Comparison of ENCODE assay signal across 1 cellular context in the genomic region with DNA sequence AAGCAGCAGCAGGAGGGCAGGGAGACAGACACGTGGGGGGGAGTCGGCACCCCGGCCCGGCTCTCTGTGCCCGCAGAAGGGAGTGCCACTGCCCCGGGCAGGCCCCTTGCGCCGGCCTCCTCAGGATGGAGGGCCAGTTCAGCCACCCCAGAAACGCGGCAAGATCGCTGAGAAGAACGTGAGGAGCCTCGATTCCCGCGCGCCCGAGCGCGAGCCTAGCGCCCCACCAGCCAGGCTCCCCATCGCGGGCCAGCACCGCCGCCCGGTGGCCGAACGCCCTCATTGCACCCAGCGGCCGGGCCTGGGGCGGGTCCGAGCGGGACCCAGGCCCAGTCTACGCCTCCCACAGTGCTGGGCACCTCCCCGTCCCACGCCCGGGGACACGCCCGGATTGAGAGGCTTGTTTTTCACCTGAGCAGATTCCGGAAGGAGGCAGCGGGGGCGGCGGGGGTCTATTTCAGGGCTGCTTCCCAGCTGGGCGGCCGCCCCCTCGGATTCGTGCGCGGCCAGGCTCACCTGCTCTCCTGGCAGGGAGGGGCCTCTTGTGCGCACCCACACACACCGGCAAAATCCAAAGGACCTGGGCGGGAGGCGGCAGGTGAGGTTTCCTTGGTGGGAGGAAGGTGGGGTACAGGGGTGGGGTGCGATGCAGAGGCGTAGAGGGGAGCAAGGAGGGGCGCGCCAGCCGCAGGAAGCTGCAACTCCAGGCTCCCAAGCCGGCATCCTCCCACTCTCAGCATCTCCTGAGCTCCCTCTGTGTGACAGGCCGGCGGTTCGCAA.
TF ChIP-seq lines count a peak whose summit lies in the region.

No MANE protein-coding gene starts in this region.

TF ChIP-seq in GM12878, 131 proteins besides CTCF, POLR2A, EP300 and RAD21 (continued from another document):
- TF ChIP-seq, protein P1, sequence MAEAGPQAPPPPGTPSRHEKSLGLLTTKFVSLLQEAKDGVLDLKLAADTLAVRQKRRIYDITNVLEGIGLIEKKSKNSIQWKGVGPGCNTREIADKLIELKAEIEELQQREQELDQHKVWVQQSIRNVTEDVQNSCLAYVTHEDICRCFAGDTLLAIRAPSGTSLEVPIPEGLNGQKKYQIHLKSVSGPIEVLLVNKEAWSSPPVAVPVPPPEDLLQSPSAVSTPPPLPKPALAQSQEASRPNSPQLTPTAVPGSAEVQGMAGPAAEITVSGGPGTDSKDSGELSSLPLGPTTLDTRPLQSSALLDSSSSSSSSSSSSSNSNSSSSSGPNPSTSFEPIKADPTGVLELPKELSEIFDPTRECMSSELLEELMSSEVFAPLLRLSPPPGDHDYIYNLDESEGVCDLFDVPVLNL (IDR thresholded peaks at IDR 0.05; ENCODE audit: low read depth, low read length), result no peak
- no peak for TF ChIP-seq ZNF24 (IDR thresholded peaks at IDR 0.05)
- no peak for TF ChIP-seq JUND (IDR thresholded peaks at IDR 0.05; ENCODE audit: low read depth, low read length)
- TF ChIP-seq, protein P2, sequence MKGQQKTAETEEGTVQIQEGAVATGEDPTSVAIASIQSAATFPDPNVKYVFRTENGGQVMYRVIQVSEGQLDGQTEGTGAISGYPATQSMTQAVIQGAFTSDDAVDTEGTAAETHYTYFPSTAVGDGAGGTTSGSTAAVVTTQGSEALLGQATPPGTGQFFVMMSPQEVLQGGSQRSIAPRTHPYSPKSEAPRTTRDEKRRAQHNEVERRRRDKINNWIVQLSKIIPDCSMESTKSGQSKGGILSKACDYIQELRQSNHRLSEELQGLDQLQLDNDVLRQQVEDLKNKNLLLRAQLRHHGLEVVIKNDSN (IDR thresholded peaks at IDR 0.05; ENCODE audit: borderline replicate concordance, extremely low read length, insufficient read depth, low read depth, low read length), result peak; percentile 4
- no peak for TF ChIP-seq CREM (IDR thresholded peaks at IDR 0.05; ENCODE audit: low read depth)
- TF ChIP-seq CBX5 (IDR thresholded peaks at IDR 0.05; ENCODE audit: low read depth), result no peak
- TF ChIP-seq FOXM1 (IDR thresholded peaks at IDR 0.05; ENCODE audit: low read depth, low read length), result no peak
- TF ChIP-seq CBFB (IDR thresholded peaks at IDR 0.05; ENCODE audit: low read depth), result no peak
- TF ChIP-seq, protein P3, sequence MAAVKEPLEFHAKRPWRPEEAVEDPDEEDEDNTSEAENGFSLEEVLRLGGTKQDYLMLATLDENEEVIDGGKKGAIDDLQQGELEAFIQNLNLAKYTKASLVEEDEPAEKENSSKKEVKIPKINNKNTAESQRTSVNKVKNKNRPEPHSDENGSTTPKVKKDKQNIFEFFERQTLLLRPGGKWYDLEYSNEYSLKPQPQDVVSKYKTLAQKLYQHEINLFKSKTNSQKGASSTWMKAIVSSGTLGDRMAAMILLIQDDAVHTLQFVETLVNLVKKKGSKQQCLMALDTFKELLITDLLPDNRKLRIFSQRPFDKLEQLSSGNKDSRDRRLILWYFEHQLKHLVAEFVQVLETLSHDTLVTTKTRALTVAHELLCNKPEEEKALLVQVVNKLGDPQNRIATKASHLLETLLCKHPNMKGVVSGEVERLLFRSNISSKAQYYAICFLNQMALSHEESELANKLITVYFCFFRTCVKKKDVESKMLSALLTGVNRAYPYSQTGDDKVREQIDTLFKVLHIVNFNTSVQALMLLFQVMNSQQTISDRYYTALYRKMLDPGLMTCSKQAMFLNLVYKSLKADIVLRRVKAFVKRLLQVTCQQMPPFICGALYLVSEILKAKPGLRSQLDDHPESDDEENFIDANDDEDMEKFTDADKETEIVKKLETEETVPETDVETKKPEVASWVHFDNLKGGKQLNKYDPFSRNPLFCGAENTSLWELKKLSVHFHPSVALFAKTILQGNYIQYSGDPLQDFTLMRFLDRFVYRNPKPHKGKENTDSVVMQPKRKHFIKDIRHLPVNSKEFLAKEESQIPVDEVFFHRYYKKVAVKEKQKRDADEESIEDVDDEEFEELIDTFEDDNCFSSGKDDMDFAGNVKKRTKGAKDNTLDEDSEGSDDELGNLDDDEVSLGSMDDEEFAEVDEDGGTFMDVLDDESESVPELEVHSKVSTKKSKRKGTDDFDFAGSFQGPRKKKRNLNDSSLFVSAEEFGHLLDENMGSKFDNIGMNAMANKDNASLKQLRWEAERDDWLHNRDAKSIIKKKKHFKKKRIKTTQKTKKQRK (IDR thresholded peaks at IDR 0.05; ENCODE audit: low read depth, low read length), result no peak
- no peak for TF ChIP-seq YBX1 (IDR thresholded peaks at IDR 0.05)
- TF ChIP-seq TCF3 (IDR thresholded peaks at IDR 0.05; ENCODE audit: borderline replicate concordance, insufficient read depth, low read depth, low read length), result no peak
- TF ChIP-seq IKZF2 (IDR thresholded peaks at IDR 0.05), result no peak
- TF ChIP-seq MTA2 (IDR thresholded peaks at IDR 0.05; ENCODE audit: low read depth), result no peak
- TF ChIP-seq SIX5 (IDR thresholded peaks at IDR 0.05; ENCODE audit: low read depth, low read length, severe bottlenecking), result no peak
- peak in 1 of 2 experiments; percentile 59; a peak in 1 of 4 replicates for TF ChIP-seq BHLHE40 (IDR thresholded peaks at IDR 0.05; ENCODE audit: borderline replicate concordance in 1 of 2, low read depth in 2 of 2, low read length in 1 of 2)
- TF ChIP-seq RB1 (IDR thresholded peaks at IDR 0.05; ENCODE audit: borderline replicate concordance), result peak; percentile 79; the same call in 1 of the 2 replicates
- TF ChIP-seq, protein P4, sequence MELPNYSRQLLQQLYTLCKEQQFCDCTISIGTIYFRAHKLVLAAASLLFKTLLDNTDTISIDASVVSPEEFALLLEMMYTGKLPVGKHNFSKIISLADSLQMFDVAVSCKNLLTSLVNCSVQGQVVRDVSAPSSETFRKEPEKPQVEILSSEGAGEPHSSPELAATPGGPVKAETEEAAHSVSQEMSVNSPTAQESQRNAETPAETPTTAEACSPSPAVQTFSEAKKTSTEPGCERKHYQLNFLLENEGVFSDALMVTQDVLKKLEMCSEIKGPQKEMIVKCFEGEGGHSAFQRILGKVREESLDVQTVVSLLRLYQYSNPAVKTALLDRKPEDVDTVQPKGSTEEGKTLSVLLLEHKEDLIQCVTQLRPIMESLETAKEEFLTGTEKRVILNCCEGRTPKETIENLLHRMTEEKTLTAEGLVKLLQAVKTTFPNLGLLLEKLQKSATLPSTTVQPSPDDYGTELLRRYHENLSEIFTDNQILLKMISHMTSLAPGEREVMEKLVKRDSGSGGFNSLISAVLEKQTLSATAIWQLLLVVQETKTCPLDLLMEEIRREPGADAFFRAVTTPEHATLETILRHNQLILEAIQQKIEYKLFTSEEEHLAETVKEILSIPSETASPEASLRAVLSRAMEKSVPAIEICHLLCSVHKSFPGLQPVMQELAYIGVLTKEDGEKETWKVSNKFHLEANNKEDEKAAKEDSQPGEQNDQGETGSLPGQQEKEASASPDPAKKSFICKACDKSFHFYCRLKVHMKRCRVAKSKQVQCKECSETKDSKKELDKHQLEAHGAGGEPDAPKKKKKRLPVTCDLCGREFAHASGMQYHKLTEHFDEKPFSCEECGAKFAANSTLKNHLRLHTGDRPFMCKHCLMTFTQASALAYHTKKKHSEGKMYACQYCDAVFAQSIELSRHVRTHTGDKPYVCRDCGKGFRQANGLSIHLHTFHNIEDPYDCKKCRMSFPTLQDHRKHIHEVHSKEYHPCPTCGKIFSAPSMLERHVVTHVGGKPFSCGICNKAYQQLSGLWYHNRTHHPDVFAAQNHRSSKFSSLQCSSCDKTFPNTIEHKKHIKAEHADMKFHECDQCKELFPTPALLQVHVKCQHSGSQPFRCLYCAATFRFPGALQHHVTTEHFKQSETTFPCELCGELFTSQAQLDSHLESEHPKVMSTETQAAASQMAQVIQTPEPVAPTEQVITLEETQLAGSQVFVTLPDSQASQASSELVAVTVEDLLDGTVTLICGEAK (IDR thresholded peaks at IDR 0.05; ENCODE audit: borderline replicate concordance), result no peak
- TF ChIP-seq, protein P5, sequence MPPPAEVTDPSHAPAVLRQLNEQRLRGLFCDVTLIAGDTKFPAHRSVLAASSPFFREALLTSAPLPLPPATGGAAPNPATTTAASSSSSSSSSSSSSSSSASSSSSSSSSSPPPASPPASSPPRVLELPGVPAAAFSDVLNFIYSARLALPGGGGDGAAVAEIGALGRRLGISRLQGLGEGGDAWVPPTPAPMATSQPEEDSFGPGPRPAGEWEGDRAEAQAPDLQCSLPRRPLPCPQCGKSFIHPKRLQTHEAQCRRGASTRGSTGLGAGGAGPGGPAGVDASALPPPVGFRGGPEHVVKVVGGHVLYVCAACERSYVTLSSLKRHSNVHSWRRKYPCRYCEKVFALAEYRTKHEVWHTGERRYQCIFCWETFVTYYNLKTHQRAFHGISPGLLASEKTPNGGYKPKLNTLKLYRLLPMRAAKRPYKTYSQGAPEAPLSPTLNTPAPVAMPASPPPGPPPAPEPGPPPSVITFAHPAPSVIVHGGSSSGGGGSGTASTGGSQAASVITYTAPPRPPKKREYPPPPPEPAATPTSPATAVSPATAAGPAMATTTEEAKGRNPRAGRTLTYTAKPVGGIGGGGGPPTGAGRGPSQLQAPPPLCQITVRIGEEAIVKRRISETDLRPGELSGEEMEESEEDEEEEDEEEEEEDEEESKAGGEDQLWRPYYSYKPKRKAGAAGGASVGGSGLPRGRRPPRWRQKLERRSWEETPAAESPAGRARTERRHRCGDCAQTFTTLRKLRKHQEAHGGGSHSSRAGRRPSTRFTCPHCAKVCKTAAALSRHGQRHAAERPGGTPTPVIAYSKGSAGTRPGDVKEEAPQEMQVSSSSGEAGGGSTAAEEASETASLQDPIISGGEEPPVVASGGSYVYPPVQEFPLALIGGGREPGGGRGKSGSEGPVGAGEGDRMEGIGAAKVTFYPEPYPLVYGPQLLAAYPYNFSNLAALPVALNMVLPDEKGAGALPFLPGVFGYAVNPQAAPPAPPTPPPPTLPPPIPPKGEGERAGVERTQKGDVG (CRISPR knock-in tag; IDR thresholded peaks at IDR 0.05), result no peak
- TF ChIP-seq SMAD1 (IDR thresholded peaks at IDR 0.05; ENCODE audit: low read depth, partially characterized antibody), result no peak
- TF ChIP-seq BACH1 (IDR thresholded peaks at IDR 0.05; ENCODE audit: borderline replicate concordance), result no peak
- TF ChIP-seq SUPT20H (IDR thresholded peaks at IDR 0.05; ENCODE audit: borderline replicate concordance, control insufficient read depth, low read depth, low read length), result no peak
- TF ChIP-seq ZNF622 (IDR thresholded peaks at IDR 0.05), result no peak
- TF ChIP-seq SP1 (IDR thresholded peaks at IDR 0.05; ENCODE audit: low read depth, low read length), result no peak
- TF ChIP-seq NR2C1 (IDR thresholded peaks at IDR 0.05), result no peak
- peak; percentile 82 for TF ChIP-seq SMC3 (IDR thresholded peaks at IDR 0.05; ENCODE audit: borderline replicate concordance, low read length)
- TF ChIP-seq, protein P6, sequence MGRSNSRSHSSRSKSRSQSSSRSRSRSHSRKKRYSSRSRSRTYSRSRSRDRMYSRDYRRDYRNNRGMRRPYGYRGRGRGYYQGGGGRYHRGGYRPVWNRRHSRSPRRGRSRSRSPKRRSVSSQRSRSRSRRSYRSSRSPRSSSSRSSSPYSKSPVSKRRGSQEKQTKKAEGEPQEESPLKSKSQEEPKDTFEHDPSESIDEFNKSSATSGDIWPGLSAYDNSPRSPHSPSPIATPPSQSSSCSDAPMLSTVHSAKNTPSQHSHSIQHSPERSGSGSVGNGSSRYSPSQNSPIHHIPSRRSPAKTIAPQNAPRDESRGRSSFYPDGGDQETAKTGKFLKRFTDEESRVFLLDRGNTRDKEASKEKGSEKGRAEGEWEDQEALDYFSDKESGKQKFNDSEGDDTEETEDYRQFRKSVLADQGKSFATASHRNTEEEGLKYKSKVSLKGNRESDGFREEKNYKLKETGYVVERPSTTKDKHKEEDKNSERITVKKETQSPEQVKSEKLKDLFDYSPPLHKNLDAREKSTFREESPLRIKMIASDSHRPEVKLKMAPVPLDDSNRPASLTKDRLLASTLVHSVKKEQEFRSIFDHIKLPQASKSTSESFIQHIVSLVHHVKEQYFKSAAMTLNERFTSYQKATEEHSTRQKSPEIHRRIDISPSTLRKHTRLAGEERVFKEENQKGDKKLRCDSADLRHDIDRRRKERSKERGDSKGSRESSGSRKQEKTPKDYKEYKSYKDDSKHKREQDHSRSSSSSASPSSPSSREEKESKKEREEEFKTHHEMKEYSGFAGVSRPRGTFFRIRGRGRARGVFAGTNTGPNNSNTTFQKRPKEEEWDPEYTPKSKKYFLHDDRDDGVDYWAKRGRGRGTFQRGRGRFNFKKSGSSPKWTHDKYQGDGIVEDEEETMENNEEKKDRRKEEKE (IDR thresholded peaks at IDR 0.05), result no peak
- TF ChIP-seq, protein P7, sequence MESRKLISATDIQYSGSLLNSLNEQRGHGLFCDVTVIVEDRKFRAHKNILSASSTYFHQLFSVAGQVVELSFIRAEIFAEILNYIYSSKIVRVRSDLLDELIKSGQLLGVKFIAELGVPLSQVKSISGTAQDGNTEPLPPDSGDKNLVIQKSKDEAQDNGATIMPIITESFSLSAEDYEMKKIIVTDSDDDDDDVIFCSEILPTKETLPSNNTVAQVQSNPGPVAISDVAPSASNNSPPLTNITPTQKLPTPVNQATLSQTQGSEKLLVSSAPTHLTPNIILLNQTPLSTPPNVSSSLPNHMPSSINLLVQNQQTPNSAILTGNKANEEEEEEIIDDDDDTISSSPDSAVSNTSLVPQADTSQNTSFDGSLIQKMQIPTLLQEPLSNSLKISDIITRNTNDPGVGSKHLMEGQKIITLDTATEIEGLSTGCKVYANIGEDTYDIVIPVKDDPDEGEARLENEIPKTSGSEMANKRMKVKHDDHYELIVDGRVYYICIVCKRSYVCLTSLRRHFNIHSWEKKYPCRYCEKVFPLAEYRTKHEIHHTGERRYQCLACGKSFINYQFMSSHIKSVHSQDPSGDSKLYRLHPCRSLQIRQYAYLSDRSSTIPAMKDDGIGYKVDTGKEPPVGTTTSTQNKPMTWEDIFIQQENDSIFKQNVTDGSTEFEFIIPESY (IDR thresholded peaks at IDR 0.05), result no peak
- peak; percentile 68 for TF ChIP-seq YY1 (IDR thresholded peaks at IDR 0.05; ENCODE audit: low read depth, low read length)
- 0 out of 2 replicates have a peak, but pooled peaks have one; percentile 30 for TF ChIP-seq LARP7 (IDR thresholded peaks at IDR 0.05)
- TF ChIP-seq, protein P8, sequence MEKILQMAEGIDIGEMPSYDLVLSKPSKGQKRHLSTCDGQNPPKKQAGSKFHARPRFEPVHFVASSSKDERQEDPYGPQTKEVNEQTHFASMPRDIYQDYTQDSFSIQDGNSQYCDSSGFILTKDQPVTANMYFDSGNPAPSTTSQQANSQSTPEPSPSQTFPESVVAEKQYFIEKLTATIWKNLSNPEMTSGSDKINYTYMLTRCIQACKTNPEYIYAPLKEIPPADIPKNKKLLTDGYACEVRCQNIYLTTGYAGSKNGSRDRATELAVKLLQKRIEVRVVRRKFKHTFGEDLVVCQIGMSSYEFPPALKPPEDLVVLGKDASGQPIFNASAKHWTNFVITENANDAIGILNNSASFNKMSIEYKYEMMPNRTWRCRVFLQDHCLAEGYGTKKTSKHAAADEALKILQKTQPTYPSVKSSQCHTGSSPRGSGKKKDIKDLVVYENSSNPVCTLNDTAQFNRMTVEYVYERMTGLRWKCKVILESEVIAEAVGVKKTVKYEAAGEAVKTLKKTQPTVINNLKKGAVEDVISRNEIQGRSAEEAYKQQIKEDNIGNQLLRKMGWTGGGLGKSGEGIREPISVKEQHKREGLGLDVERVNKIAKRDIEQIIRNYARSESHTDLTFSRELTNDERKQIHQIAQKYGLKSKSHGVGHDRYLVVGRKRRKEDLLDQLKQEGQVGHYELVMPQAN (conservative IDR thresholded peaks at IDR 0.05), result no peak
- no peak for TF ChIP-seq SREBF2 (IDR thresholded peaks at IDR 0.05; ENCODE audit: low read length)
- TF ChIP-seq FOS (IDR thresholded peaks at IDR 0.05; ENCODE audit: borderline replicate concordance, extremely low read depth, insufficient read length), result no peak
- TF ChIP-seq KAT2A (conservative IDR thresholded peaks at IDR 0.05; ENCODE audit: control insufficient read depth, low read depth, low read length), result no peak
